In genomic region chr14:80901260-80901659, GRCh38 we compare ENCODE assay signal across 22 cellular contexts. TPM values are rescaled to one million over a fixed set of nuclear protein-coding genes. Genes with fewer than 3 reads are reported as not detected.
"Had no signal": no experiment of that assay in that cellular context is flagged by ENCODE, and none has a peak within 500 bp of the region (broad histone marks: within the 10 kb centered on the region; RNA-seq: fewer than 3 reads in every experiment).

No MANE protein-coding gene starts in this region.

- H3K4me3 Mint-ChIP-seq: dendritic cell treated with granulocyte-macrophage colony-stimulating factor and Interleukin-4, amounts not matched to agents 40 ng/mL and 50 ng/mL, for 4 days; natural killer cell; neural crest cell; stimulated activated effector memory CD8-positive, alpha-beta T cell treated with anti-CD3 and anti-CD28 coated beads, Interleukin-12 subunit alpha, Interleukin-12 subunit beta, amount 100 ng/mL, for 72 hours had no signal

- H3K27me3 ChIP-seq: heart left ventricle, ovary, suprapubic skin, thyroid gland, upper lobe of left lung, uterus had no signal

- H3K9me3 ChIP-seq: heart left ventricle, ovary, suprapubic skin, thyroid gland, upper lobe of left lung, uterus had no signal

- ATAC-seq: heart left ventricle; left lobe of liver; natural killer cell; right cardiac atrium; stimulated activated naive CD8-positive, alpha-beta T cell treated with anti-CD3 and anti-CD28 coated beads, Interleukin-15, Interleukin-2, amounts not matched to agents 100 U/mL and 50 U/mL, for 24 hours had no signal

- H3K27me3 Mint-ChIP-seq: dendritic cell treated with granulocyte-macrophage colony-stimulating factor and Interleukin-4, amounts not matched to agents 40 ng/mL and 50 ng/mL, for 4 days; progenitor cell of endocrine pancreas had no signal

- H3K36me3 Mint-ChIP-seq: natural killer cell had no signal

- H3K9me3 Mint-ChIP-seq: dendritic cell treated with granulocyte-macrophage colony-stimulating factor and Interleukin-4, amounts not matched to agents 40 ng/mL and 50 ng/mL, for 4 days; natural killer cell; stimulated activated effector memory CD8-positive, alpha-beta T cell treated with anti-CD3 and anti-CD28 coated beads, Interleukin-12 subunit alpha, Interleukin-12 subunit beta, amount 100 ng/mL, for 72 hours had no signal

- H3K36me3 ChIP-seq: ovary, thyroid gland, upper lobe of left lung, uterus had no signal

- DNase-seq: heart left ventricle; hypothalamus; islet precursor cell; natural killer cell; ovary; right cardiac atrium; stimulated activated CD4-positive, alpha-beta T cell treated with anti-CD3 and anti-CD28 coated beads, Interleukin-4, amount 100 ng/mL, for 1 hour; stimulated activated CD8-positive, alpha-beta memory T cell treated with anti-CD3 and anti-CD28 coated beads, Interleukin-4, amount 100 ng/mL, for 48 hours; stimulated activated naive CD8-positive, alpha-beta T cell treated with anti-CD3 and anti-CD28 coated beads, Interleukin-15, Interleukin-2, amounts not matched to agents 100 U/mL and 50 U/mL, for 24 hours; thyroid gland; uterus had no signal

- H3K4me1 ChIP-seq: heart left ventricle, suprapubic skin, thyroid gland, upper lobe of left lung, uterus had no signal

- H3K4me1 Mint-ChIP-seq: natural killer cell, neural crest cell had no signal

- H3K4me3 ChIP-seq: heart left ventricle, ovary, suprapubic skin, thyroid gland, upper lobe of left lung, uterus had no signal

- H3K27ac ChIP-seq: heart left ventricle, ovary, suprapubic skin, thyroid gland, upper lobe of left lung, uterus had no signal

- H3K27ac Mint-ChIP-seq: dendritic cell treated with granulocyte-macrophage colony-stimulating factor and Interleukin-4, amounts not matched to agents 40 ng/mL and 50 ng/mL, for 4 days; natural killer cell; progenitor cell of endocrine pancreas; stimulated activated effector memory CD8-positive, alpha-beta T cell treated with anti-CD3 and anti-CD28 coated beads, Interleukin-12 subunit alpha, Interleukin-12 subunit beta, amount 100 ng/mL, for 72 hours had no signal

RNA-seq across cellular contexts. Expression of gene TSHR, which starts 54.2 kb away (rescaled TPM):
- total RNA-seq: epithelial cell of proximal tubule, glomerular endothelial cell, heart left ventricle, mucosa of gallbladder, myocyte, neural crest cell, progenitor cell of endocrine pancreas, right cardiac atrium, suprapubic skin had no signal
